In genomic region chr9:101465330-101465915, GRCh38 we compare ENCODE assay signal across 10 cellular contexts. TPM values are rescaled to one million over a fixed set of nuclear protein-coding genes. Genes with fewer than 3 reads are reported as not detected.
DNase-seq lines count a peak whose midpoint lies in the region; ATAC-seq, FAIRE-seq and TF ChIP-seq lines count a peak whose summit lies in the region.
"Had no signal": no experiment of that assay in that cellular context is flagged by ENCODE, and none has a peak within 500 bp of the region (broad histone marks: within the 10 kb centered on the region; RNA-seq: fewer than 3 reads in every experiment).

No MANE protein-coding gene starts in this region.

- WGBS in HepG2 (ENCODE audit: low lambda C conversion rate): 13% methylated on average over 6 of the region's 6 CpGs

- H3K36me3 ChIP-seq in brain microvascular endothelial cell (replicated peaks) (no peaks in the 10 kb centered on the region), HepG2 (replicated peaks in 1 of 2; ENCODE audit: control insufficient read depth in 1 of 2, insufficient read depth in 2 of 2, low read length in 2 of 2) (no peaks in the 10 kb centered on the region)
- H3K36me3 ChIP-seq: BLaER1 treated with 17β-estradiol and CSF1 and Interleukin-3, amounts not matched to agents 10 nM and 100 nM had no signal

- 0 out of 2 replicates have a peak overlapping the region, but pooled peaks have one; percentile 35 for H3K4me2 ChIP-seq in HepG2 (ENCODE audit: low read depth, low read length)

- CTCF ChIA-PET in HepG2 (lab: Yijun Ruan, JAX; ENCODE audit: low intra/inter-chr PET ratio, low total read pairs): interaction anchor here (1.7 to 1.8 kb wide), 2 partner anchors 65 to 102 kb away, joined by 3 to 6 read pairs; no protein-coding TSS in a partner anchor

- intact Hi-C loops in HepG2 (cut with micrococcal nuclease; ENCODE audit: unreplicated experiment): loop anchor here (1.0 kb wide), 1 partner anchor 65 kb away; no protein-coding TSS in a partner anchor

- H3K79me2 ChIP-seq in HepG2 (ENCODE audit: insufficient read depth, low read length): no peaks in the 10 kb centered on the region

- FAIRE-seq in HepG2 (lab: Jason Lieb, UNC): peak; percentile 76

- DNase-seq in NCI-H2107 treated with DMSO at 0.1 percent for 48 hours (lab: John Stamatoyannopoulos, UW; ENCODE audit: unreplicated experiment) (peak; percentile 72), NCI-H2107 (lab: John Stamatoyannopoulos, UW) (no peak), NCI-H526 (lab: John Stamatoyannopoulos, UW) (peak; percentile 31 to 70), brain microvascular endothelial cell (peak; percentile 53), HepG2 (ENCODE audit: low spot score) (peak; percentile 69), DMS153 treated with DMSO at 0.1 percent for 48 hours (lab: John Stamatoyannopoulos, UW; ENCODE audit: unreplicated experiment) (no peak), T-helper 9 cell (no peak)
- DNase-seq in stimulated activated CD4-positive, alpha-beta T cell treated with anti-CD3 and anti-CD28 coated beads, Interleukin-4, amount 100 ng/mL, for 4 hours: no peak

- H3K9ac ChIP-seq in HepG2 (ENCODE audit: insufficient read depth, low read depth, low read length): no peak overlapping the region
- H3K9ac ChIP-seq: BLaER1 treated with 17β-estradiol and CSF1 and Interleukin-3, amounts not matched to agents 10 nM and 100 nM had no signal

- H3K27ac ChIP-seq in brain microvascular endothelial cell (no peak overlapping the region), HepG2 (ENCODE audit: extremely low read length, insufficient read depth, low read length) (no peak overlapping the region)
- H3K27ac ChIP-seq: BLaER1 treated with 17β-estradiol and CSF1 and Interleukin-3, amounts not matched to agents 10 nM and 100 nM; skin epidermis had no signal

- H4K20me1 ChIP-seq in HepG2 (ENCODE audit: insufficient read depth, low read length): no peaks in the 10 kb centered on the region
- H4K20me1 ChIP-seq: BLaER1 treated with 17β-estradiol and CSF1 and Interleukin-3, amounts not matched to agents 10 nM and 100 nM had no signal

- no peak overlapping the region for H3K4me3 ChIP-seq in brain microvascular endothelial cell (ENCODE audit: low read depth, low read length)
- no peak overlapping the region for H3K4me3 ChIP-seq in HepG2 (replicated peaks in 1 of 3; ENCODE audit: insufficient read depth in 1 of 3, low read depth in 2 of 3, low read length in 3 of 3)
- H3K4me3 ChIP-seq: BLaER1 treated with 17β-estradiol and CSF1 and Interleukin-3, amounts not matched to agents 10 nM and 100 nM; skin epidermis had no signal

- BruUV-seq in HepG2 (replicated peaks; lab: Mats Ljungman, UMichigan): no TSS peak

- POLR2A ChIA-PET in HepG2 (lab: Yijun Ruan, JAX): no interaction called here

- TF ChIP-seq EP300 in HepG2 (IDR thresholded peaks at IDR 0.05; ENCODE audit: low read depth in 2 of 2, low read length in 2 of 2) (no peak), HepG2 (CRISPR knock-in tag; IDR thresholded peaks at IDR 0.05; ENCODE audit: borderline replicate concordance) (no peak)

- no peaks in the 10 kb centered on the region for H3K9me3 ChIP-seq in HepG2 (ENCODE audit: low read length)
- H3K9me3 ChIP-seq: BLaER1 treated with 17β-estradiol and CSF1 and Interleukin-3, amounts not matched to agents 10 nM and 100 nM had no signal

- no peak for TF ChIP-seq RAD21 in HepG2 (CRISPR knock-in tag; IDR thresholded peaks at IDR 0.05)

- in situ Hi-C loops in brain microvascular endothelial cell (cut with HindIII; ENCODE audit: low pct_ligation_motif_present, low sequenced_read_pairs): no loop called here
- in situ Hi-C loops in HepG2 (cut with HindIII; ENCODE audit: extremely low pct_ligation_motif_present, low pct_unique_long_range_greater_than_20kb): no loop called here

- peaks cover 26% of the 10 kb centered on the region for H3K4me1 ChIP-seq in HepG2 (ENCODE audit: insufficient read depth, low read length)

- peak; percentile 60 for TF ChIP-seq CTCF in brain microvascular endothelial cell (IDR thresholded peaks at IDR 0.05; ENCODE audit: low read depth, low read length, missing control alignments)
- peak; percentile 69 for TF ChIP-seq CTCF in HepG2 (CRISPR knock-in tag; IDR thresholded peaks at IDR 0.05)

- ATAC-seq in HepG2: peak; percentile 93

- no peak overlapping the region for H2AFZ ChIP-seq in HepG2 (ENCODE audit: low read length)

- H3K27me3 ChIP-seq in brain microvascular endothelial cell (replicated peaks) (no peaks in the 10 kb centered on the region), HepG2 (ENCODE audit: control insufficient read depth in 1 of 2, insufficient read depth in 2 of 2, low read length in 2 of 2) (no peaks in the 10 kb centered on the region)
- H3K27me3 ChIP-seq: BLaER1 treated with 17β-estradiol and CSF1 and Interleukin-3, amounts not matched to agents 10 nM and 100 nM had no signal

- TF ChIP-seq POLR2A in HepG2 (IDR thresholded peaks at IDR 0.05; ENCODE audit: insufficient read depth in 1 of 2, low read depth in 2 of 2, low read length in 2 of 2): no peak

TF ChIP-seq in HepG2, 621 proteins besides CTCF, POLR2A, EP300 and RAD21 (continues in another document):
- TF ChIP-seq ZNF280D (CRISPR knock-in tag; IDR thresholded peaks at IDR 0.05) (no peak), DBP (CRISPR knock-in tag; IDR thresholded peaks at IDR 0.05; ENCODE audit: not compliant biosample characterization) (no peak), ZSCAN21 (CRISPR knock-in tag; IDR thresholded peaks at IDR 0.05; ENCODE audit: borderline replicate concordance) (no peak), STAG1 (CRISPR knock-in tag; IDR thresholded peaks at IDR 0.05) (peak; percentile 57), TMF1 (CRISPR knock-in tag; IDR thresholded peaks at IDR 0.05; ENCODE audit: low read depth) (no peak), XRCC5 (optimal IDR thresholded peaks at IDR 0.05; ENCODE audit: low read length) (peak; percentile 27), ZNF883 (CRISPR knock-in tag; IDR thresholded peaks at IDR 0.05; ENCODE audit: not compliant biosample characterization) (no peak), CEBPG (CRISPR knock-in tag; IDR thresholded peaks at IDR 0.05) (peak; percentile 77), GZF1 (CRISPR knock-in tag; IDR thresholded peaks at IDR 0.05) (no peak), SMC3 (IDR thresholded peaks at IDR 0.05; ENCODE audit: low read length) (peak; percentile 14; the same call in 1 of the 2 replicates), MIXL1 (CRISPR knock-in tag; IDR thresholded peaks at IDR 0.05) (0 out of 2 replicates have a peak, but pooled peaks have one; percentile 27), CEBPB (IDR thresholded peaks at IDR 0.05; ENCODE audit: borderline replicate concordance, low read depth, low read length) (peak; percentile 57; the same call in 1 of the 2 replicates)

RNA-seq across cellular contexts. Expression of gene ALDOB, which starts 29.8 kb away (rescaled TPM):
- total RNA-seq in HepG2 (2016; rRNA removed; fragmentation: Illumina TruSeq; extraction: Trizol): 0.97 and 1.1 TPM in 2 replicates
- 0.26 and 0.91 TPM in 2 replicates for total RNA-seq in HepG2 (2016; cell fraction: cytosol; rRNA removed; fragmentation: Illumina TruSeq; extraction: Trizol; ENCODE audit: low read depth)
- 0.48 and 0.97 TPM in 2 replicates for total RNA-seq in HepG2 (2016; cell fraction: insoluble cytoplasmic fraction; rRNA removed; fragmentation: Illumina TruSeq; extraction: Trizol)
- 0.86 and 0.90 TPM in 2 replicates for total RNA-seq in HepG2 (2016; cell fraction: membrane; rRNA removed; fragmentation: Illumina TruSeq; extraction: Trizol)
- 0.34 and 0.56 TPM in 2 replicates for total RNA-seq in HepG2 (2016; cell fraction: nucleus; rRNA removed; fragmentation: Illumina TruSeq; extraction: Trizol)
- 0.29 and 0.84 TPM in 2 replicates for polyA plus RNA-seq in HepG2 (2011; rRNA removed)
- 0.74 and 0.91 TPM in 2 replicates for polyA plus RNA-seq in HepG2 (2011; cell fraction: cytosol; rRNA removed)
- polyA plus RNA-seq in HepG2 (2011; cell fraction: nucleus; rRNA removed): 0.39 and 0.48 TPM in 2 replicates
- polyA plus RNA-seq in HepG2 (2012): 2.4 TPM in 2 replicates
- polyA plus RNA-seq in HepG2 (2016; cell fraction: cytosol; fragmentation: Illumina TruSeq; extraction: Trizol; ENCODE audit: low read depth): 0.50 and 0.58 TPM in 2 replicates
- 0.89 and 1.8 TPM in 2 replicates for polyA plus RNA-seq in HepG2 (2016; cell fraction: insoluble cytoplasmic fraction; fragmentation: Illumina TruSeq; extraction: Trizol; ENCODE audit: low read depth)
- 0.68 and 0.76 TPM in 2 replicates for polyA plus RNA-seq in HepG2 (2016; cell fraction: membrane; fragmentation: Illumina TruSeq; extraction: Trizol; ENCODE audit: low read depth)
- 0.57 and 0.68 TPM in 2 replicates for polyA plus RNA-seq in HepG2 (2016; cell fraction: nucleus; fragmentation: Illumina TruSeq; extraction: Trizol; ENCODE audit: insufficient read depth, low read depth)
- polyA minus RNA-seq in HepG2 (2011; rRNA and poly(A)+ RNA removed; ENCODE audit: low replicate concordance): 0.78 TPM in 1 of 2 replicates, not detected in the other
- polyA minus RNA-seq in HepG2 (2011; cell fraction: cytosol; rRNA and poly(A)+ RNA removed): 0.53 and 0.59 TPM in 2 replicates
- 0.26 TPM in 1 of 2 replicates, not detected in the other for polyA minus RNA-seq in HepG2 (2011; cell fraction: nucleus; rRNA and poly(A)+ RNA removed)

Comparison
In these comparisons a context has a peak if more than half of its experiments do, and no peak if none do; other contexts are left out.
1. DNase-seq: peak in NCI-H2107 treated with DMSO at 0.1 percent for 48 hours (single experiment), NCI-H526 (2 of 2), brain microvascular endothelial cell (single experiment) and HepG2 (single experiment); none in NCI-H2107 (single experiment), DMS153 treated with DMSO at 0.1 percent for 48 hours (single experiment), stimulated activated CD4-positive, alpha-beta T cell treated with anti-CD3 and anti-CD28 coated beads, Interleukin-4, amount 100 ng/mL, for 4 hours (0 of 2) and T-helper 9 cell (single experiment).